ENCODE assay signal across 8 cellular contexts in the genomic region with DNA sequence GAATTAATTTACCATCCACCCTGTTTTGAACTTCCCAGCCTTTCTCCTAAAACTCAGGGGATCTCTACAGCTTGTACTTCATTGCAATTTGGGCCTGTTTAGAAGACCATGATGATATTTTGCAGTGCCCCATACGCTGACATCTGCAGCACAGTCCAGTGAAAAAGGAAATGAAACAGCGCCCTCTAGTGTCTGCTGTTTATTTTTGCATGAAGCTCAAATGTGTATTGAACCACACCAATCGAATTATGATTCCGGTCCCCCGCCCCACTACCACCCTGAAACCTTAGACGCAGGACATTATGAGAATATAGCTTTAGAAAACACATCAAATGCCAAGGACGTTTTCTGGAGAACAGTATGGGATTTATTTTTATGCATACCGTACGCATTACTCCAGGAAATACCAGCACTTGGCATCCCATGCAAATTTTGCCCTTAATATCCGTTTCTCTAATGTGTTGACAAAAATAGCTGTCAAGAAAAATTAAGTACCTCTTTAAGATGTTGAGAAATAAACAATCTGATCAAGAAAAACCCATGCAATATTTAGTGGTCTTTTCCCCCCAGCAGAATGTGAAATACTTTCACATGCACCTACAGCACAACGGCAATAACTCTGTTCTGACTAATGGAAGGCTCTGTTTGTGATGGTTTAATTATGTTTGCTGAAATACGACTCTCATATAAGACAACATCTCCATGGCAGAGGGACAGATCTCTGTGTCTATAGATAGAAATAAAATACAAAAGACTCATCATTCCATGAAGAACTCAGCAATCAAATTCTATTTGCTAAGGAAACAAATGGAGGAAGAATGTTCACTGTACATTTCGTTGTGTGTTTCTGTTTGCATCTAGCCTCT.
A peak's percentile ranks its signal among the peaks of the same experiment; 100 is the strongest.
DNase-seq lines count a peak whose midpoint lies in the region; FAIRE-seq and TF ChIP-seq lines count a peak whose summit lies in the region.

No MANE protein-coding gene starts in this region.

- H3K27me3 ChIP-seq in OCI-LY1 (ENCODE audit: insufficient read depth, low read length): no peaks in the 10 kb centered on the region

- no peaks in the 10 kb centered on the region for H3K79me2 ChIP-seq in OCI-LY1 (ENCODE audit: insufficient read depth, low read length)

- H3K9me3 ChIP-seq in OCI-LY1 (ENCODE audit: low read length): no peaks in the 10 kb centered on the region

- H3K4me3 ChIP-seq in OCI-LY1 (ENCODE audit: low read depth, low read length, poor library complexity, severe bottlenecking): no peak overlapping the region

- no peak for FAIRE-seq in urothelium cell line (lab: Jason Lieb, UNC)

- H3F3A ChIP-seq in OCI-LY1 (ENCODE audit: insufficient read depth, low read length): no peaks in the 10 kb centered on the region

- peak; percentile 15 for DNase-seq in stimulated activated CD4-positive, alpha-beta T cell treated with anti-CD3 and anti-CD28 coated beads, Interleukin-12 subunit alpha, Interleukin-12 subunit beta, amount 100 ng/mL, for 4 hours
- no peak for DNase-seq in stimulated activated CD4-positive, alpha-beta T cell treated with anti-CD3 and anti-CD28 coated beads, Interleukin-4, amount 100 ng/mL, for 1 hour
- DNase-seq in HS-5 (ENCODE audit: low read depth) (peak; percentile 18), fibroblast of the conjunctiva (ENCODE audit: low read depth) (peak; percentile 43), occipital lobe (lab: John Stamatoyannopoulos, UW) (peak; percentile 23), urothelium cell line (ENCODE audit: low spot score) (peak; percentile 59)
- DNase-seq in activated T-cell treated with anti-CD3 and anti-CD28 coated beads, Interleukin-2, amount 50 U/mL, for 48 hours: peak; percentile 39 to 51

- TF ChIP-seq CTCF in OCI-LY1 (IDR thresholded peaks at IDR 0.05; ENCODE audit: low read length): peak; percentile 61

- H3K36me3 ChIP-seq in OCI-LY1 (ENCODE audit: insufficient read depth, low read length): no peaks in the 10 kb centered on the region

- no peak overlapping the region for H2AFZ ChIP-seq in OCI-LY1 (ENCODE audit: low read length)

- no peaks in the 10 kb centered on the region for H4K20me1 ChIP-seq in OCI-LY1 (ENCODE audit: insufficient read depth, low read length)

- no peak overlapping the region for H3K4me2 ChIP-seq in OCI-LY1 (ENCODE audit: low read length)

- peaks cover 4% of the 10 kb centered on the region for H3K4me1 ChIP-seq in OCI-LY1 (ENCODE audit: insufficient read depth, low read length, severe bottlenecking)

- H3K9ac ChIP-seq in OCI-LY1 (ENCODE audit: low read length): no peak overlapping the region

- no peak overlapping the region for H3K27ac ChIP-seq in OCI-LY1 (ENCODE audit: low read depth, low read length, poor library complexity, severe bottlenecking)

- no peaks in the 10 kb centered on the region for H3K9me2 ChIP-seq in OCI-LY1 (ENCODE audit: low read depth, low read length)
